In the genomic region with DNA sequence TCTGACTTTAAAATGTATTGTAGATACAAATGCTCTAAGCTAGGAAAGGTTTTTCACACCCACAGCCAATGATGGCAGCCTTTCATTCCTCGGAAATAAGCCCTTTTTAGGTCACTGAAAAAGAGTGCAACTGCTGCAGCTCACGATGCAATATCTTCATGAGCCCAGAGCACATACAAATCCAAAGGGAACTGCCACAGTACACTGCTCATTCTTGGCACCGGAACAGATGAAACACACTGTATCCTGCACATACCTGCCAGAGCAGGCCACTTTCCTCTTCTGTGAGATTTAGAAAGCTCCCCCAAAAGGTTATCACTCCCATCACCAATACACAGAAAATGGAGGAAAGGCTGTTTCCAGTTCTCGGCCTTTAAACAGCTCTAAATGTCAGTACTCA, we compare ENCODE assay signal across 14 cellular contexts. TPM values are rescaled to one million over a fixed set of nuclear protein-coding genes. Genes with fewer than 3 reads are reported as not detected.
"Had no signal": no experiment of that assay in that cellular context is flagged by ENCODE, and none has a peak within 500 bp of the region (broad histone marks: within the 10 kb centered on the region; RNA-seq: fewer than 3 reads in every experiment).

No MANE protein-coding gene starts in this region.

RNA-seq across cellular contexts. Expression of gene NUTM1, which starts 37.4 kb away (rescaled TPM):
- total RNA-seq: activated B cell treated with CpG ODN at 0.5 μM for 24 hours; activated CD4-positive, alpha-beta memory T cell treated with anti-CD3 and anti-CD28 coated beads for 36 hours; activated CD4-positive, alpha-beta memory T cell treated with anti-CD3 and anti-CD28 coated beads, Interleukin-2, amount 10 ng/mL, durations not matched to agents 7 days and 5 days; activated CD4-positive, alpha-beta T cell treated with anti-CD3 and anti-CD28 coated beads for 36 hours; activated CD4-positive, alpha-beta T cell treated with anti-CD3 and anti-CD28 coated beads, Interleukin-2, amount 10 ng/mL, durations not matched to agents 24 days and 14 days; activated CD4-positive, alpha-beta T cell treated with anti-CD3 and anti-CD28 coated beads, Interleukin-2, amount 10 ng/mL, durations not matched to agents 7 days and 5 days; activated CD8-positive, alpha-beta memory T cell treated with anti-CD3 and anti-CD28 coated beads for 36 hours; activated CD8-positive, alpha-beta memory T cell treated with anti-CD3 and anti-CD28 coated beads, Interleukin-2, amount 10 ng/mL, durations not matched to agents 7 days and 5 days; activated CD8-positive, alpha-beta T cell treated with anti-CD3 and anti-CD28 coated beads for 36 hours; activated CD8-positive, alpha-beta T cell treated with anti-CD3 and anti-CD28 coated beads, Interleukin-2, amount 10 ng/mL, durations not matched to agents 7 days and 5 days; T-cell; T-helper 1 cell treated with Interleukin-12 subunit alpha and Interleukin-12 subunit beta and Interleukin-4 antibody, amounts not matched to agents 30 ng/mL and 1 ng/mL, for 36 hours; T-helper 17 cell; T-helper 2 cell treated with Interferon-gamma antibody and Interleukin-4, amounts not matched to agents 100 ng/mL and 5 ng/mL, for 36 hours had no signal
